Comparison of ENCODE assay signal across 1 cellular context in the genomic region with DNA sequence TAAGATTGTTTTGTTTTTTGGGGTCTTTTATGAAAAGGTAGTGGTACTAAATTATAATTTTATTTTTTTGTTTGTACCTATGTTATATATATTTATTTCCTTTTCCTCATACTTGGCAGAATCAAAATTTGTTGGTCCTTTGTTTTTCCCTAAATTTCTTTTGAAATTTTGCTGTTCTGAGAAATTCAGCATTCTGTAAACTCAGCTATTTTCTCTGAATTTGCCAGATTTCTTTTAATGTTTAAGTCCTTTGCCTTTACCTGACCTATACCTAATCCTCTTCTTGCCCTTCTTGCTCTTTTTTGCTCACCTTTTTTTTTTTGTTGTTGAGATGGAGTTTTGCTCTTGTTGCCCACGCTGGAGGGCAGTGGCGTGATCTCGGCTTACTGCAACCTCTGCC.
TF ChIP-seq lines count a peak whose summit lies in the region.

No MANE protein-coding gene starts in this region.

TF ChIP-seq in HepG2, 621 proteins besides CTCF, POLR2A, EP300 and RAD21 (continued from another document):
- TF ChIP-seq ZNF142 (CRISPR knock-in tag; IDR thresholded peaks at IDR 0.05) (no peak), MAFK (conservative IDR thresholded peaks at IDR 0.05 in 1 of 2, IDR thresholded peaks at IDR 0.05 in 1 of 2; ENCODE audit: low read length in 2 of 2) (peak; percentile 14 to 63; a peak in 2 of 4 replicates), NFKBIZ (CRISPR knock-in tag; IDR thresholded peaks at IDR 0.05) (no peak), THAP7 (CRISPR knock-in tag; IDR thresholded peaks at IDR 0.05) (no peak), MAFF (IDR thresholded peaks at IDR 0.05; ENCODE audit: low read depth, low read length) (peak; percentile 48), DZIP1 (CRISPR knock-in tag; IDR thresholded peaks at IDR 0.05) (no peak), ZNF644 (CRISPR knock-in tag; IDR thresholded peaks at IDR 0.05; ENCODE audit: low read depth) (no peak), CREM (IDR thresholded peaks at IDR 0.05) (no peak), CREM (CRISPR knock-in tag; IDR thresholded peaks at IDR 0.05) (no peak), ZNF672 (CRISPR knock-in tag; IDR thresholded peaks at IDR 0.05) (no peak)
